9 cellular contexts compared by ENCODE assay signal in the genomic region with DNA sequence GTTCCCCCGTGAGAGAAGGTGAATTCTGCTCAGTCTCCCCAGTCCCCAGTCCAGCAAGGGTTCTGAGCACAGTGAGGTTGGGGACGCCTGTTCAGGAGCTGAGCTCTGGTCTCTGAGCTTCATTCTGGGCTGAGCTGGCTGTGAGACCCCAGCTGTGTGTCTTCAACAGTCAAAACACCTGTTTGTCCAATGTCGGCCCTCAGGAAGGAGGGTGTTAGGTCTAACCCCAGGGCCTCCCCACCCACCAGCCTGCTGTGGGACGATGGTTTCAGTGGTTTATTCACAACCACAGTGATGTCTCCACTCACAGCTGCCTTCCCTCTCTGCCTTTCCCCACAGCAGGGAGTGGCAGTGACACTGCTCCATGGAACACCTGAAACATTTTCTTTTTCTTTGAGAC.
DNase-seq lines count a peak whose midpoint lies in the region; ATAC-seq lines count a peak whose summit lies in the region.
"Had no signal": no experiment of that assay in that cellular context is flagged by ENCODE, and none has a peak within 500 bp of the region (broad histone marks: within the 10 kb centered on the region; RNA-seq: fewer than 3 reads in every experiment).

No MANE protein-coding gene starts in this region.

- peaks cover 33% of the 10 kb centered on the region for H3K27me3 Mint-ChIP-seq in stimulated activated naive CD8-positive, alpha-beta T cell treated with anti-CD3 and anti-CD28 coated beads, Interleukin-15, amount 100 ng/mL, for 72 hours

- H3K9me3 Mint-ChIP-seq in stimulated activated naive CD8-positive, alpha-beta T cell treated with anti-CD3 and anti-CD28 coated beads, Interleukin-15, amount 100 ng/mL, for 72 hours, result peaks cover 0 to 6% of the 10 kb centered on the region in 2 donors

- H3K27ac Mint-ChIP-seq in stimulated activated naive CD8-positive, alpha-beta T cell treated with anti-CD3 and anti-CD28 coated beads, Interleukin-15, amount 100 ng/mL, for 72 hours, result peak overlapping the region in 1 of 2 donors; percentile 23

- ATAC-seq in HG02588 (IDR thresholded peaks at IDR 0.05; ENCODE audit: unreplicated experiment) (peak; percentile 64), HG03442 (IDR thresholded peaks at IDR 0.05; ENCODE audit: unreplicated experiment) (peak; percentile 45)
- ATAC-seq in stimulated activated naive CD8-positive, alpha-beta T cell treated with anti-CD3 and anti-CD28 coated beads, Interleukin-15, amount 100 ng/mL, for 72 hours, result peak; percentile 39
- ATAC-seq: body of pancreas had no signal

- DNase-seq in GM19238 (ENCODE audit: insufficient read length, low spot score), result peak; percentile 68
- no peak for DNase-seq in stimulated activated naive CD8-positive, alpha-beta T cell treated with anti-CD3 and anti-CD28 coated beads, Interleukin-15, amount 100 ng/mL, for 72 hours
- DNase-seq in NCI-H1092 (lab: John Stamatoyannopoulos, UW), result no peak
- no peak for DNase-seq in cerebellar cortex (ENCODE audit: low spot score)
- no peak for DNase-seq in glomerular visceral epithelial cell (ENCODE audit: extremely low spot score)
- DNase-seq: body of pancreas, NCI-H2029 had no signal

- no peak overlapping the region for H3K4me3 Mint-ChIP-seq in stimulated activated naive CD8-positive, alpha-beta T cell treated with anti-CD3 and anti-CD28 coated beads, Interleukin-15, amount 100 ng/mL, for 72 hours

- H3K4me1 Mint-ChIP-seq in stimulated activated naive CD8-positive, alpha-beta T cell treated with anti-CD3 and anti-CD28 coated beads, Interleukin-15, amount 100 ng/mL, for 72 hours, result no peaks in the 10 kb centered on the region
